ENCODE assay signal across 8 cellular contexts in the genomic region with DNA sequence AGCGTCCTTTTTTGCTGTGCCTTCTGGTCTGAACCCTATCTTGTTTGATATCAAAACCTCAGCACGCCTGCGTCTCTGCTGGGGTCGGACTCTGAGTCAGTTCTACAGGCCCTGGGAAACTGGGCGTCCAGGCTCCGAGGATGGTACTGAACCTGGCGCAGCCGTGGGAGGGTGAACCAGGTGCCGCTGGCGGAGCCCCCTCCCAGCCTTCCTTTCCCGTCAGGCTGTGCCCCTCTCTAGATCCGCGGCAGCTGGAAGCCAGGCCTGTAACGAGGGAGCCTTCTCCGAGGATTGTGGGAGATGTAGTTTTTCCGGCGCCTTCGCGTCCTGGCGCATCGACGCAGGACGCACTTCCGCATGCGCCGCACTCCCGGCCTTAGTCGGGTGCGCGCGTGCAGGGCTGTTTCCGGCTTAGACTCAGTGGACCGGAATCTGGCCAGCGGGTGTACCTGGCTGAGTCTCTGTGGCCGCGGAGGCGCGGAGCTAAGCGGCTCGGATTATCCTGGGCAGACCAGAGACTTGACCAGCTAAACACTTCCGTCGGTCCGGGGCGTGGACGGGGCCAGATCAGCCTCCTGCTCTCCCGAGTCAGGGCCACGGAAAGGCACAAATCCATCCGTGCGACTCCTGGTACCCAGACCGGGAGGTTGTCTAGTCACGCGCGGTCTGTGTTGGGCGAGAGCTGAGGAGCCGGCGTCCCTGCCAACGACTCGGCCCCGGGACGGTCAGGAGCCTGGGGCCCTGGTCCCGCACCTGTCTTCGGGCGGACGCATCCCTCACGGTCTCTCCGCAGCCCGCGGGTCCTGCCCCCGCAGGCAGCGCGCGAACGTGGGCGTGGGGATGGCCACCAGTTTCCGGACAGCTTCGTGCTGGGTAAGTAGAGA. TPM values are rescaled to one million over a fixed set of nuclear protein-coding genes. Genes with fewer than 3 reads are reported as not detected.
DNase-seq lines count a peak whose midpoint lies in the region; ATAC-seq, FAIRE-seq and TF ChIP-seq lines count a peak whose summit lies in the region.

A gene with protein sequence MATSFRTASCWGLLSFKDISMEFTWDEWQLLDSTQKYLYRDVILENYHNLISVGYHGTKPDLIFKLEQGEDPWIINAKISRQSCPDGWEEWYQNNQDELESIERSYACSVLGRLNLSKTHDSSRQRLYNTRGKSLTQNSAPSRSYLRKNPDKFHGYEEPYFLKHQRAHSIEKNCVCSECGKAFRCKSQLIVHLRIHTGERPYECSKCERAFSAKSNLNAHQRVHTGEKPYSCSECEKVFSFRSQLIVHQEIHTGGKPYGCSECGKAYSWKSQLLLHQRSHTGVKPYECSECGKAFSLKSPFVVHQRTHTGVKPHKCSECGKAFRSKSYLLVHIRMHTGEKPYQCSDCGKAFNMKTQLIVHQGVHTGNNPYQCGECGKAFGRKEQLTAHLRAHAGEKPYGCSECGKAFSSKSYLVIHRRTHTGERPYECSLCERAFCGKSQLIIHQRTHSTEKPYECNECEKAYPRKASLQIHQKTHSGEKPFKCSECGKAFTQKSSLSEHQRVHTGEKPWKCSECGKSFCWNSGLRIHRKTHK (plus strand): TSS at position 367 of the 884 bp plus-strand sequence. CDS start 474 bp downstream, at position 841.

- peaks cover 18% of the 10 kb centered on the region for H3K9me3 Mint-ChIP-seq in astrocyte (ENCODE audit: unreplicated experiment)

- H3K27me3 Mint-ChIP-seq in astrocyte (ENCODE audit: low read depth, unreplicated experiment) = peaks cover 1% of the 10 kb centered on the region

- H2AFZ ChIP-seq in astrocyte (ENCODE audit: low read depth, low read length) = peak within 1 kb of the TSS; percentile 85

- DNase-seq in NCI-H2029 (lab: John Stamatoyannopoulos, UW) (peak; percentile 94), T-helper 22 cell (ENCODE audit: low read depth) (peak; percentile 78), astrocyte (ENCODE audit: low read depth) (peak; percentile 87), hepatic stellate cell (ENCODE audit: low spot score) (peak; percentile 95), aorta (peak; percentile 94 to 96)

- no peak for TF ChIP-seq CTCF in astrocyte (IDR thresholded peaks at IDR 0.05; ENCODE audit: insufficient read depth, low read depth, low read length)

- peaks cover 24% of the 10 kb centered on the region for H3K36me3 Mint-ChIP-seq in astrocyte (ENCODE audit: low read depth, unreplicated experiment)

- peaks cover 51% of the 10 kb centered on the region for H3K79me2 ChIP-seq in astrocyte (ENCODE audit: insufficient read depth, low read length)

- 0 to 1% methylated on average over 76 of the region's 76 CpGs for WGBS in aorta, 2 donors

- H3K9ac ChIP-seq in astrocyte (ENCODE audit: low read length) (peak within 1 kb of the TSS; percentile 85), rectal smooth muscle tissue (ENCODE audit: low read length) (peak within 1 kb of the TSS; percentile 77)

- H3K4me2 ChIP-seq in astrocyte (ENCODE audit: low read length) = peak within 1 kb of the TSS; percentile 81

- peak; percentile 98 for ATAC-seq in GM18505 (IDR thresholded peaks at IDR 0.05; ENCODE audit: unreplicated experiment)
- ATAC-seq in HG02973 (IDR thresholded peaks at IDR 0.05; ENCODE audit: unreplicated experiment) = peak; percentile 95
- ATAC-seq in aorta (ENCODE audit: low FRiP score) = peak; percentile 100

- intact Hi-C loops in aorta (cut with DNase I) = loop anchor here (1.0 to 10.0 kb wide), 3 partner anchors 49 to 95 kb away; a partner anchor contains a TSS

- peak within 1 kb of the TSS; percentile 86 for H3K4me3 ChIP-seq in astrocyte (ENCODE audit: insufficient read depth, low read depth, low read length)
- peak within 1 kb of the TSS; percentile 99 for H3K4me3 ChIP-seq in rectal smooth muscle tissue (ENCODE audit: low read length)
- H3K4me3 ChIP-seq in aorta (ENCODE audit: low read length in 2 of 2) = peak within 1 kb of the TSS; percentile 52 to 91

- H3K36me3 ChIP-seq in astrocyte (ENCODE audit: insufficient read depth, low read length) (peaks cover 3% of the 10 kb centered on the region), rectal smooth muscle tissue (ENCODE audit: control insufficient read depth, insufficient read depth, low read length) (peaks cover 3% of the 10 kb centered on the region), aorta (ENCODE audit: control insufficient read depth in 1 of 2, insufficient read depth in 2 of 2, low read length in 1 of 2) (no peaks in the 10 kb centered on the region)

- peaks cover 3% of the 10 kb centered on the region for H4K20me1 ChIP-seq in astrocyte (ENCODE audit: insufficient read depth, low read length)

- H3K27me3 ChIP-seq in astrocyte (ENCODE audit: insufficient read depth, low read length) (no peaks in the 10 kb centered on the region), rectal smooth muscle tissue (ENCODE audit: control insufficient read depth, insufficient read depth, low read length) (no peaks in the 10 kb centered on the region), aorta (ENCODE audit: control insufficient read depth in 1 of 2, insufficient read depth in 2 of 2, low read length in 1 of 2) (no peaks in the 10 kb centered on the region)

- no peaks in the 10 kb centered on the region for H3K9me3 ChIP-seq in astrocyte (ENCODE audit: insufficient read depth, low read depth, low read length)
- H3K9me3 ChIP-seq in aorta (ENCODE audit: control insufficient read depth, low read length) = no peaks in the 10 kb centered on the region

- H3K4me3 Mint-ChIP-seq in astrocyte (ENCODE audit: unreplicated experiment) = peak within 1 kb of the TSS; percentile 96

- TF ChIP-seq POLR2A in GM18505 (IDR thresholded peaks at IDR 0.05; ENCODE audit: borderline replicate concordance, extremely low read depth, insufficient read depth, insufficient read length) = peak; percentile 88

- peaks cover 7% of the 10 kb centered on the region for H3K4me1 Mint-ChIP-seq in astrocyte (ENCODE audit: low read depth, unreplicated experiment)

- H3K4me1 ChIP-seq in astrocyte (ENCODE audit: insufficient read depth, low read length) = peaks cover 4% of the 10 kb centered on the region
- no peaks in the 10 kb centered on the region for H3K4me1 ChIP-seq in rectal smooth muscle tissue (ENCODE audit: control insufficient read depth, insufficient read depth, low read length)
- peaks cover 0 to 5% of the 10 kb centered on the region in 2 donors for H3K4me1 ChIP-seq in aorta (ENCODE audit: control insufficient read depth in 1 of 2, insufficient read depth in 2 of 2, low read length in 2 of 2)

- peak within 1 kb of the TSS; percentile 55 for H3K27ac ChIP-seq in astrocyte (ENCODE audit: low read depth, low read length)
- H3K27ac ChIP-seq in rectal smooth muscle tissue (ENCODE audit: low read depth, low read length) = peak within 1 kb of the TSS; percentile 76
- H3K27ac ChIP-seq in aorta (ENCODE audit: low read depth in 1 of 2, low read length in 2 of 2) = peak within 1 kb of the TSS in 1 of 2 donors; percentile 65

- no peak for FAIRE-seq in astrocyte (lab: Jason Lieb, UNC)

- H3K27ac Mint-ChIP-seq in astrocyte (ENCODE audit: unreplicated experiment) = peak within 1 kb of the TSS; percentile 95

RNA-seq across cellular contexts. Expression of the gene that starts here (rescaled TPM):
- 11.7 and 12.3 TPM in 2 replicates for total RNA-seq in astrocyte
- total RNA-seq in aorta = 10 to 100 TPM; 10.5 to 16.7 TPM
- polyA plus RNA-seq in aorta = 1 to 10 TPM in 1 of 2 donors, under 1 TPM in 1; 0.75 to 6.4 TPM
